Comparison of ENCODE assay signal across 15 cellular contexts in genomic region chr7:5005066-5005465, GRCh38. TPM values are rescaled to one million over a fixed set of nuclear protein-coding genes. Genes with fewer than 3 reads are reported as not detected.
DNase-seq lines count a peak whose midpoint lies in the region; ATAC-seq and TF ChIP-seq lines count a peak whose summit lies in the region.
"Had no signal": no experiment of that assay in that cellular context is flagged by ENCODE, and none has a peak within 500 bp of the region (broad histone marks: within the 10 kb centered on the region; RNA-seq: fewer than 3 reads in every experiment).

No MANE protein-coding gene starts in this region.

- H3K27ac ChIP-seq in breast epithelium (no peak overlapping the region), Karpas-422 (ENCODE audit: low read length) (no peak overlapping the region)

- POLR2A ChIA-PET in MCF 10A (lab: Yijun Ruan, JAX) = interaction anchor here (0.7 to 1.1 kb wide), 2 partner anchors 10 to 22 kb away, joined by 3 to 4 read pairs; no protein-coding TSS in a partner anchor

- H3K36me3 Mint-ChIP-seq in MCF 10A (ENCODE audit: insufficient read depth, unreplicated experiment) = peaks cover 31% of the 10 kb centered on the region

- no peaks in the 10 kb centered on the region for H3K9me3 ChIP-seq in breast epithelium
- no peaks in the 10 kb centered on the region for H3K9me3 ChIP-seq in Karpas-422 (ENCODE audit: low read length)
- H3K9me3 ChIP-seq: HAP-1, SK-N-SH had no signal

- H3K4me1 ChIP-seq in breast epithelium (no peaks in the 10 kb centered on the region), Karpas-422 (ENCODE audit: low read length) (no peaks in the 10 kb centered on the region)
- H3K4me1 ChIP-seq: HAP-1 had no signal

- TF ChIP-seq POLR2A in breast epithelium (IDR thresholded peaks at IDR 0.05) = no peak

- intact Hi-C loops in MCF 10A (cut with micrococcal nuclease) = no loop called here
- intact Hi-C loops in breast epithelium (cut with DNase I; ENCODE audit: low total_unique reads) = no loop called here

- no peak overlapping the region for H3K27ac Mint-ChIP-seq in MCF 10A (ENCODE audit: low read depth, unreplicated experiment)
- H3K27ac Mint-ChIP-seq: CD4-positive, alpha-beta memory T cell had no signal

- CTCF ChIA-PET in MCF 10A (lab: Yijun Ruan, JAX) = no interaction called here

- H3K4me2 ChIP-seq in Karpas-422 (ENCODE audit: low read depth, low read length, poor library complexity, severe bottlenecking) = no peak overlapping the region
- H3K4me2 ChIP-seq: SK-N-SH had no signal

- H3K36me3 ChIP-seq in breast epithelium (no peaks in the 10 kb centered on the region), Karpas-422 (ENCODE audit: insufficient read depth, low read length) (peaks cover 9% of the 10 kb centered on the region)

- no peaks in the 10 kb centered on the region for H3K79me2 ChIP-seq in Karpas-422 (ENCODE audit: low read length)

- peaks cover 7% of the 10 kb centered on the region for H3K4me1 Mint-ChIP-seq in MCF 10A (ENCODE audit: insufficient read depth, unreplicated experiment)

- DNase-seq in MCF 10A (ENCODE audit: unreplicated experiment) (peak; percentile 42), breast epithelium (ENCODE audit: low spot score in 2 of 2) (no peak), cardiac fibroblast (ENCODE audit: low read depth in 2 of 2) (peak; percentile 19 to 52), globus pallidus (ENCODE audit: low spot score) (peak; percentile 15), NCI-H1417 treated with DMSO at 0.1 percent for 48 hours (lab: John Stamatoyannopoulos, UW) (no peak), Karpas-422 (no peak), NAMALWA (ENCODE audit: low spot score) (no peak)
- DNase-seq: CD4-positive, alpha-beta memory T cell; DMS79; NCI-H1092 treated with DMSO at 0.1 percent for 48 hours; NCI-H1694; SK-N-SH had no signal

- no peak for TF ChIP-seq CTCF in MCF 10A (IDR thresholded peaks at IDR 0.05; ENCODE audit: unreplicated experiment)
- no peak for TF ChIP-seq CTCF in breast epithelium (IDR thresholded peaks at IDR 0.05)
- TF ChIP-seq CTCF in cardiac fibroblast (IDR thresholded peaks at IDR 0.05; ENCODE audit: low read depth, low read length) = no peak

- H3K9me2 ChIP-seq in Karpas-422 (replicated peaks; ENCODE audit: insufficient read depth, low read length) = no peaks in the 10 kb centered on the region
- H3K9me2 ChIP-seq: SK-N-SH had no signal

- no peak overlapping the region for H3K4me3 Mint-ChIP-seq in MCF 10A (ENCODE audit: unreplicated experiment)
- H3K4me3 Mint-ChIP-seq: CD4-positive, alpha-beta memory T cell had no signal

- no TSS peak for BruUV-seq in MCF 10A (replicated peaks; lab: Mats Ljungman, UMichigan)

- ATAC-seq in HG03342 (IDR thresholded peaks at IDR 0.05; ENCODE audit: unreplicated experiment) = no peak

- H3K9ac ChIP-seq in Karpas-422 (ENCODE audit: low read length) = no peak overlapping the region
- H3K9ac ChIP-seq: SK-N-SH had no signal

- H3K9me3 Mint-ChIP-seq in MCF 10A (ENCODE audit: unreplicated experiment) = peaks cover 5% of the 10 kb centered on the region

- H2AFZ ChIP-seq in Karpas-422 (ENCODE audit: low read length) = no peak overlapping the region

- no peaks in the 10 kb centered on the region for H3K27me3 Mint-ChIP-seq in MCF 10A (ENCODE audit: insufficient read depth, unreplicated experiment)
- H3K27me3 Mint-ChIP-seq: CD4-positive, alpha-beta memory T cell had no signal

- H3K27me3 ChIP-seq in breast epithelium = no peaks in the 10 kb centered on the region
- H3K27me3 ChIP-seq in Karpas-422 (ENCODE audit: low read length) = no peaks in the 10 kb centered on the region

- H3K4me3 ChIP-seq in breast epithelium = no peak overlapping the region
- no peak overlapping the region for H3K4me3 ChIP-seq in cardiac fibroblast (replicated peaks in 1 of 2; ENCODE audit: low read depth in 2 of 2, low read length in 2 of 2)
- no peak overlapping the region for H3K4me3 ChIP-seq in Karpas-422 (ENCODE audit: low read length)
- H3K4me3 ChIP-seq: HAP-1 had no signal

- no peaks in the 10 kb centered on the region for H4K20me1 ChIP-seq in Karpas-422 (ENCODE audit: insufficient read depth, low read depth, low read length)

RNA-seq across cellular contexts. Expression of gene RBAK, which starts 40.6 kb away (rescaled TPM):
- total RNA-seq in MCF 10A (2022) = 14.4 and 14.6 TPM in 2 replicates
- 10 to 100 TPM; 10.2 to 17.0 (median 12.8) TPM for total RNA-seq in breast epithelium
- 12.3 and 24.5 TPM in 2 replicates for total RNA-seq in Karpas-422 (2014; rRNA removed; shearing (Covaris generic); ENCODE audit: low replicate concordance)

RNA-seq across cellular contexts. Expression of gene MMD2, which starts 46.1 kb away (rescaled TPM):
- total RNA-seq in MCF 10A (2022) (not detected in 2 replicates), breast epithelium (not detected)
- total RNA-seq in Karpas-422 (2014; rRNA removed; shearing (Covaris generic); ENCODE audit: low replicate concordance) = not detected in 2 replicates
- total RNA-seq: A172; CD4-positive, alpha-beta memory T cell had no signal

Comparison
In these comparisons a context has a peak if more than half of its experiments do, and no peak if none do; other contexts are left out.
1. DNase-seq: peak in MCF 10A (single experiment), cardiac fibroblast (2 of 2) and globus pallidus (single experiment); none in breast epithelium (0 of 2), NCI-H1417 treated with DMSO at 0.1 percent for 48 hours (single experiment), Karpas-422 (single experiment) and NAMALWA (single experiment).